ENCODE assay signal across 11 cellular contexts in genomic region chr2:100394111-100394641, GRCh38.
A peak's percentile ranks its signal among the peaks of the same experiment; 100 is the strongest.
DNase-seq lines count a peak whose midpoint lies in the region; ATAC-seq, FAIRE-seq and TF ChIP-seq lines count a peak whose summit lies in the region.
"Had no signal": no experiment of that assay in that cellular context is flagged by ENCODE, and none has a peak within 500 bp of the region (broad histone marks: within the 10 kb centered on the region; RNA-seq: fewer than 3 reads in every experiment).

No MANE protein-coding gene starts in this region.

- peak; percentile 35 for ATAC-seq in GM19395 (IDR thresholded peaks at IDR 0.05; ENCODE audit: unreplicated experiment)
- ATAC-seq in HG03025 (IDR thresholded peaks at IDR 0.05; ENCODE audit: low FRiP score, unreplicated experiment), result peak; percentile 36
- ATAC-seq: gastrocnemius medialis had no signal

- TF ChIP-seq CTCF in GM12875 (IDR thresholded peaks at IDR 0.05; ENCODE audit: borderline replicate concordance, insufficient read depth, low read depth, low read length) (no peak), coronary artery (IDR thresholded peaks at IDR 0.05) (no peak), D721Med (IDR thresholded peaks at IDR 0.05; ENCODE audit: insufficient read depth, missing control alignments) (no peak)

- H3K4me3 ChIP-seq in GM12875 (ENCODE audit: low read depth, low read length) (peak overlapping the region; percentile 14), coronary artery (no peak overlapping the region)
- H3K4me3 ChIP-seq: gastrocnemius medialis, tibial nerve had no signal

- DNase-seq in coronary artery (ENCODE audit: low spot score), result peak; percentile 43
- no peak for DNase-seq in MV-4-11 (lab: John Stamatoyannopoulos, UW)
- DNase-seq in D721Med (ENCODE audit: insufficient read length, low spot score), result no peak
- no peak for DNase-seq in cerebellar cortex (ENCODE audit: low spot score)
- no peak for DNase-seq in NCI-H2029 (lab: John Stamatoyannopoulos, UW)
- DNase-seq: CD8-positive, alpha-beta memory T cell; gastrocnemius medialis had no signal

- H3K27ac ChIP-seq in coronary artery, result no peak overlapping the region
- H3K27ac ChIP-seq: gastrocnemius medialis, tibial nerve had no signal

- FAIRE-seq in D721Med (lab: Jason Lieb, UNC), result no peak
